Comparison of ENCODE assay signal across 9 cellular contexts in the genomic region with DNA sequence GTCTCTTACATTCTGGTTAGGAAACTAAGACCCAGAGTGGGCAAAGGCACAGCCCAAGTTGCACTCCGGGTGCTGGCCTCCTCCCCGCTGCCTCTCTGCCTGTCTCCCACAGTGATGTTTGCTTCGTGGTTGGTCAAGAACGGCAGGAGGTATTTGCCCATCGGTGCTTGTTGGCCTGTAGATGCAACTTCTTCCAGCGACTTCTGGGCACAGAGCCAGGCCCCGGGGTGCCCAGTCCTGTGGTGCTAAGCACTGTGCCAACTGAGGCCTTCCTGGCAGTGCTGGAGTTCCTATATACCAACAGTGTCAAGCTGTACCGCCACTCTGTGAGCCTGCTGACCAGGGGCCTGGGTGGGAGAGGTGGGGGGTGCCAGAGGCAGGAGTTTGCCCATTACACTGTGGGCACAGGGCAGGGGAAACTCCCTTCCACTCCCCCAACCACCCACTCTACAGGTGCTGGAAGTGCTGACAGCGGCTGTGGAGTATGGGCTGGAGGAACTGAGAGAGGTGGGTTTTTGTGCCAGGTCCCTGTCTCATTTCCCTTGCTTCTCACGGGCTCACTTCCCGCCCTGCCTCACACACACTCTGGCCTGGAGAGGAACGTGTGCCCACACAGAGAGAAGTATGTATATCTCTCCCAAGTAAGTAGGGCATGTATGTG. TPM values are rescaled to one million over a fixed set of nuclear protein-coding genes. Genes with fewer than 3 reads are reported as not detected.
DNase-seq lines count a peak whose midpoint lies in the region; ATAC-seq and TF ChIP-seq lines count a peak whose summit lies in the region.
"Had no signal": no experiment of that assay in that cellular context is flagged by ENCODE, and none has a peak within 500 bp of the region (broad histone marks: within the 10 kb centered on the region; RNA-seq: fewer than 3 reads in every experiment).

No MANE protein-coding gene starts in this region.

- H3K27ac Mint-ChIP-seq in naive B cell, result peak overlapping the region; percentile 51 to 99 (median 98)

- H3K9me3 ChIP-seq in SU-DHL-6 (ENCODE audit: insufficient read depth, low read length), result no peaks in the 10 kb centered on the region

- peak overlapping the region; percentile 36 for H3K4me2 ChIP-seq in SU-DHL-6 (ENCODE audit: low read depth, low read length, poor library complexity, severe bottlenecking)

- no peaks in the 10 kb centered on the region for H3K36me3 Mint-ChIP-seq in naive B cell

- H3K9me2 ChIP-seq in SU-DHL-6 (replicated peaks; ENCODE audit: insufficient read depth, low read length), result no peaks in the 10 kb centered on the region

- peaks cover 14% of the 10 kb centered on the region for H3F3A ChIP-seq in SU-DHL-6 (ENCODE audit: insufficient read depth)

- peak overlapping the region in 6 of 8 donors; percentile 11 to 83 (median 76) for H3K4me3 Mint-ChIP-seq in naive B cell

- DNase-seq in Daoy (ENCODE audit: low read depth) (peak; percentile 74), coronary artery (ENCODE audit: low spot score) (peak; percentile 85), naive B cell (peak; percentile 44), SIG-M5 treated with dmso at 0.1 percent for 504 hours (lab: John Stamatoyannopoulos, UW; ENCODE audit: unreplicated experiment) (no peak), NCI-H774 (lab: John Stamatoyannopoulos, UW) (no peak)

- ATAC-seq in naive B cell (ENCODE audit: low read depth in 2 of 2), result peak; percentile 20 to 21
- no peak for ATAC-seq in GM21576 (IDR thresholded peaks at IDR 0.05; ENCODE audit: unreplicated experiment)
- ATAC-seq in GM21717 (IDR thresholded peaks at IDR 0.05; ENCODE audit: unreplicated experiment), result no peak

- H3K4me3 ChIP-seq in SU-DHL-6 (ENCODE audit: insufficient read depth, low read length, poor library complexity, severe bottlenecking) (no peak overlapping the region), coronary artery (peak overlapping the region; percentile 64)

- H3K4me1 Mint-ChIP-seq in naive B cell, result peaks cover 54 to 73% (median 72%) of the 10 kb centered on the region in 3 donors

- no peaks in the 10 kb centered on the region for H3K79me2 ChIP-seq in SU-DHL-6 (ENCODE audit: insufficient read depth, low read length)

- H3K9me3 Mint-ChIP-seq in naive B cell, result no peaks in the 10 kb centered on the region
- H3K9me3 Mint-ChIP-seq: neural crest cell had no signal

- H3K27me3 ChIP-seq in SU-DHL-6 (ENCODE audit: low read length), result no peaks in the 10 kb centered on the region

- peak overlapping the region; percentile 45; the same call in 1 of the 2 replicates for H3K9ac ChIP-seq in SU-DHL-6 (ENCODE audit: low read length)

- H3K27me3 Mint-ChIP-seq in naive B cell, result no peaks in the 10 kb centered on the region

- no peaks in the 10 kb centered on the region for H4K20me1 ChIP-seq in SU-DHL-6 (ENCODE audit: low read depth, low read length)

- H3K27ac ChIP-seq in SU-DHL-6 (ENCODE audit: low read depth, low read length) (peak overlapping the region; percentile 78), coronary artery (peak overlapping the region; percentile 100)

- H2AFZ ChIP-seq in SU-DHL-6 (ENCODE audit: low read depth, low read length, severe bottlenecking), result no peak overlapping the region

- no peak for TF ChIP-seq CTCF in SU-DHL-6 (IDR thresholded peaks at IDR 0.05; ENCODE audit: insufficient read depth, low read length, poor library complexity, severe bottlenecking)
- no peak for TF ChIP-seq CTCF in coronary artery (IDR thresholded peaks at IDR 0.05)

- H3K36me3 ChIP-seq in SU-DHL-6 (ENCODE audit: low read length), result no peaks in the 10 kb centered on the region

RNA-seq across cellular contexts. Expression of a gene that starts 1.9 kb away (rescaled TPM):
- total RNA-seq in Daoy (2014; rRNA removed; shearing (Covaris generic)), result 0.03 and 0.29 TPM in 2 replicates
- under 1 TPM in 3 of 6 donors, not detected in 3; 0.09 to 0.57 (median 0.31) TPM for polyA plus RNA-seq in naive B cell (ENCODE audit: low read depth in 6 of 6)

RNA-seq across cellular contexts. Expression of a gene that starts 3.1 kb away (rescaled TPM):
- total RNA-seq in Daoy (2014; rRNA removed; shearing (Covaris generic)), result not detected in 2 replicates
- polyA plus RNA-seq in naive B cell (ENCODE audit: low read depth in 6 of 6), result not detected
- total RNA-seq: neural crest cell had no signal

RNA-seq across cellular contexts. Expression of a gene that starts 10.1 kb away (rescaled TPM):
- 6.6 and 8.5 TPM in 2 replicates for total RNA-seq in Daoy (2014; rRNA removed; shearing (Covaris generic))
- polyA plus RNA-seq in naive B cell (ENCODE audit: low read depth in 6 of 6), result 1 to 10 TPM; 2.6 to 9.2 (median 5.0) TPM

RNA-seq across cellular contexts. Expression of a gene that starts 22.3 kb away (rescaled TPM):
- total RNA-seq in Daoy (2014; rRNA removed; shearing (Covaris generic)), result not detected in 2 replicates
- polyA plus RNA-seq in naive B cell (ENCODE audit: low read depth in 6 of 6), result under 1 TPM in 1 of 6 donors, not detected in 5; 0.12 TPM

RNA-seq across cellular contexts. Expression of a gene that starts 32.8 kb away (rescaled TPM):
- total RNA-seq in Daoy (2014; rRNA removed; shearing (Covaris generic)), result 0.11 TPM in 1 of 2 replicates, not detected in the other
- polyA plus RNA-seq in naive B cell (ENCODE audit: low read depth in 6 of 6), result under 1 TPM in 1 of 6 donors, not detected in 5; 0.27 TPM

Comparison
In these comparisons a context has a peak if more than half of its experiments do, and no peak if none do; other contexts are left out.
1. DNase-seq: peak in Daoy (single experiment), coronary artery (single experiment) and naive B cell (single experiment); none in SIG-M5 treated with dmso at 0.1 percent for 504 hours (single experiment) and NCI-H774 (single experiment).
2. ATAC-seq: peak in naive B cell (2 of 2); none in GM21576 (single experiment) and GM21717 (single experiment).